ENCODE assay signal across 27 cellular contexts in genomic region chrX:137040113-137040794, GRCh38. TPM values are rescaled to one million over a fixed set of nuclear protein-coding genes. Genes with fewer than 3 reads are reported as not detected.
"Had no signal": no experiment of that assay in that cellular context is flagged by ENCODE, and none has a peak within 500 bp of the region (broad histone marks: within the 10 kb centered on the region; RNA-seq: fewer than 3 reads in every experiment).

No MANE protein-coding gene starts in this region.

- H3K4me1 Mint-ChIP-seq: IgD-negative memory B cell, T-cell had no signal

- ATAC-seq: K562, Panc1, PC-3, T-cell had no signal

- H3K36me3 Mint-ChIP-seq: IgD-negative memory B cell, T-cell had no signal

- H3K4me3 ChIP-seq: K562 had no signal

- H3K9me3 Mint-ChIP-seq: IgD-negative memory B cell, T-cell had no signal

- DNase-seq: Kasumi-1; MM.1S; NCI-H1092 treated with DMSO at 0.1 percent for 48 hours; NCI-H1436; NCI-H187; NCI-H2029; NCI-H2171; NCI-H226; NCI-H446; NCI-H510A; NCI-H524 treated with DMSO at 0.1 percent for 48 hours; NCI-H69; NK-92 treated with Interleukin-12 subunit alpha and Interleukin-12 subunit beta, amount 100 ng/mL, for 24 hours; SHP77; SK-N-SH; SW 1271; T-cell had no signal

- H3K27ac Mint-ChIP-seq: IgD-negative memory B cell, T-cell had no signal

- H3K9ac ChIP-seq: KMS-11, SK-N-SH had no signal

- FAIRE-seq: K562 had no signal

- H3K4me2 ChIP-seq: KMS-11, SK-N-SH had no signal

- H3K27ac ChIP-seq: KMS-11, RWPE1 had no signal

- H3K9me3 ChIP-seq: SK-N-SH had no signal

- H3K4me3 Mint-ChIP-seq: IgD-negative memory B cell, T-cell had no signal

RNA-seq across cellular contexts. Expression of gene GPR101, which starts 6.5 kb away (rescaled TPM):
- total RNA-seq: HT-29, K562, M059J, OCI-LY7, PC-3, SK-MEL-5 had no signal
- polyA plus RNA-seq: K562, SK-N-SH had no signal
